ENCODE assay signal across 1 cellular context in the genomic region with DNA sequence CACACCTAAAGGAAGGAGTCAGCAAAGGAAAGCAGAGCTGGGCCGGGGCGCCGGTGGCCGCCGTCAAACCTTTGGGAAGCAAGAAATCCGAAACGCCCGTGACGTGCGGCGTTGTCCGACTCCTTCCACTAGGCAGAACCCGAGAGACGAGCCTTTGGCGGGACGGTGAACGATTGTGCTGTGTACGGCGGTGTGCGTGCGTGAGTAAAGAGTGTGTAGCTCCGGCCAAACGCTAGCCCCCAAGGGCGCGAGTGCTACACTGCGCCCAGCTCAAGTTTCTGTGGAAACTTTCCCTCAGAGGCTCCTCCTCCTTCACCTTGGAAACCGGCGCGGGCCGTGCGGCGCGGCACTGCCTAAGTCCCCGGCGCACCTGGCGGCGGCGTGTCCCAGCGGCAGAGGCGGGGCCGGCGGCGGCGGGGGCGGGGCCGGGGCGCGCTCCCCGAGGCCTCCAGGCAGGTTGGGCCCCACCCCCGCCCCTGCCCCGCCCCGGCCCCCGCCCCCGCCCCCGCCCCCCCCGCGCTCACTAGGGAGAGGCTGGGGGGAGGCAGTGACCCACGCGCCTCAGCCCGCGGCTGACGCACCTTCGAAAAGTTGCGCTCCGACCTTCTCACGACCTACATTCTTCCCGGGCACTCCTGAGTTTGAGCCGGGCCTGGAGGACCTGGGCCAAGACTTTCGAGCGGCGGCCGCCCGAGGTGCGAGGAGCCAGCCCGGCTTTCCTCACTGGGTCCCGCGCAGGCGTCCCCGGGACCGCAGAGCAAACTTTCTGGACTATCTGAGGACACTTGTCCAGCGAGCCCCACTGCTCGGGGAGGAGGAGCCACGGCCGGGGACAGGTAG.
TF ChIP-seq lines count a peak whose summit lies in the region.

A gene (plus strand): TSS at position 547 of the 840 bp plus-strand sequence. CDS start 157,084 bp downstream, outside the sequence.

TF ChIP-seq in HepG2, 621 proteins besides CTCF, POLR2A, EP300 and RAD21 (continued from another document and continues in another):
- TF ChIP-seq, protein P1, sequence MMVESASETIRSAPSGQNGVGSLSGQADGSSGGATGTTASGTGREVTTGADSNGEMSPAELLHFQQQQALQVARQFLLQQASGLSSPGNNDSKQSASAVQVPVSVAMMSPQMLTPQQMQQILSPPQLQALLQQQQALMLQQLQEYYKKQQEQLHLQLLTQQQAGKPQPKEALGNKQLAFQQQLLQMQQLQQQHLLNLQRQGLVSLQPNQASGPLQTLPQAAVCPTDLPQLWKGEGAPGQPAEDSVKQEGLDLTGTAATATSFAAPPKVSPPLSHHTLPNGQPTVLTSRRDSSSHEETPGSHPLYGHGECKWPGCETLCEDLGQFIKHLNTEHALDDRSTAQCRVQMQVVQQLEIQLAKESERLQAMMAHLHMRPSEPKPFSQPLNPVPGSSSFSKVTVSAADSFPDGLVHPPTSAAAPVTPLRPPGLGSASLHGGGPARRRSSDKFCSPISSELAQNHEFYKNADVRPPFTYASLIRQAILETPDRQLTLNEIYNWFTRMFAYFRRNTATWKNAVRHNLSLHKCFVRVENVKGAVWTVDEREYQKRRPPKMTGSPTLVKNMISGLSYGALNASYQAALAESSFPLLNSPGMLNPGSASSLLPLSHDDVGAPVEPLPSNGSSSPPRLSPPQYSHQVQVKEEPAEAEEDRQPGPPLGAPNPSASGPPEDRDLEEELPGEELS (CRISPR knock-in tag; IDR thresholded peaks at IDR 0.05), result peak; percentile 47; the same call in 1 of the 2 replicates
- TF ChIP-seq, protein P2, sequence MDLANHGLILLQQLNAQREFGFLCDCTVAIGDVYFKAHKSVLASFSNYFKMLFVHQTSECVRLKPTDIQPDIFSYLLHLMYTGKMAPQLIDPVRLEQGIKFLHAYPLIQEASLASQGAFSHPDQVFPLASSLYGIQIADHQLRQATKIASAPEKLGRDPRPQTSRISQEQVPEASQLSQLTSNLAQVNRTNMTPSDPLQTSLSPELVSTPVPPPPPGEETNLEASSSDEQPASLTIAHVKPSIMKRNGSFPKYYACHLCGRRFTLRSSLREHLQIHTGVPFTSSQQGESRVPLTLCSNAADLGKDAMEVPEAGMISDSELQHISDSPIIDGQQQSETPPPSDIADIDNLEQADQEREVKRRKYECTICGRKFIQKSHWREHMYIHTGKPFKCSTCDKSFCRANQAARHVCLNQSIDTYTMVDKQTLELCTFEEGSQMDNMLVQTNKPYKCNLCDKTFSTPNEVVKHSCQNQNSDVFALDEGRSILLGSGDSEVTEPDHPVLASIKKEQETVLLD (CRISPR knock-in tag; IDR thresholded peaks at IDR 0.05; ENCODE audit: low read depth), result no peak
- TF ChIP-seq ZNF367 (CRISPR knock-in tag; IDR thresholded peaks at IDR 0.05; ENCODE audit: borderline replicate concordance) (no peak), CREM (IDR thresholded peaks at IDR 0.05) (0 out of 2 replicates have a peak, but pooled peaks have one; percentile 14), CREM (CRISPR knock-in tag; IDR thresholded peaks at IDR 0.05) (no peak), ZFY (CRISPR knock-in tag; IDR thresholded peaks at IDR 0.05) (0 out of 2 replicates have a peak, but pooled peaks have one; percentile 49), ZNF441 (CRISPR knock-in tag; IDR thresholded peaks at IDR 0.05; ENCODE audit: borderline replicate concordance) (no peak), TBX2 (CRISPR knock-in tag; IDR thresholded peaks at IDR 0.05; ENCODE audit: borderline replicate concordance) (no peak; the same call in 1 of the 2 replicates), ZNF501 (CRISPR knock-in tag; IDR thresholded peaks at IDR 0.05) (peak; percentile 45; the same call in 1 of the 2 replicates), TAF1 (CRISPR knock-in tag; IDR thresholded peaks at IDR 0.05) (peak; percentile 57; the same call in 1 of the 2 replicates), FOXA1 (IDR thresholded peaks at IDR 0.05) (no peak), FOXA1 (CRISPR knock-in tag; IDR thresholded peaks at IDR 0.05) (peak; percentile 42; the same call in 1 of the 2 replicates), MAZ (IDR thresholded peaks at IDR 0.05; ENCODE audit: borderline replicate concordance, low read depth, low read length) (0 out of 2 replicates have a peak, but pooled peaks have one; percentile 16), MAZ (CRISPR knock-in tag; IDR thresholded peaks at IDR 0.05; ENCODE audit: low read depth) (peak; percentile 44), GZF1 (CRISPR knock-in tag; IDR thresholded peaks at IDR 0.05) (no peak; the same call in 1 of the 2 replicates), ZNF550 (CRISPR knock-in tag; IDR thresholded peaks at IDR 0.05; ENCODE audit: borderline replicate concordance) (peak; percentile 7; the same call in 1 of the 2 replicates), RBAK (CRISPR knock-in tag; IDR thresholded peaks at IDR 0.05) (0 out of 2 replicates have a peak, but pooled peaks have one; percentile 41), MXI1 (IDR thresholded peaks at IDR 0.05; ENCODE audit: borderline replicate concordance, low read depth, low read length) (peak; percentile 47; the same call in 1 of the 3 replicates), KAT8 (CRISPR knock-in tag; IDR thresholded peaks at IDR 0.05) (peak; percentile 51; the same call in 1 of the 2 replicates), ZMAT3 (CRISPR knock-in tag; conservative IDR thresholded peaks at IDR 0.05) (peak; percentile 57; the same call in 1 of the 2 replicates), RXRB (CRISPR knock-in tag; IDR thresholded peaks at IDR 0.05; ENCODE audit: borderline replicate concordance) (peak; percentile 20; the same call in 1 of the 2 replicates), NCOA1 (CRISPR knock-in tag; IDR thresholded peaks at IDR 0.05) (0 out of 2 replicates have a peak, but pooled peaks have one; percentile 10), PITX1 (CRISPR knock-in tag; IDR thresholded peaks at IDR 0.05) (peak; percentile 53; the same call in 1 of the 2 replicates), RBFOX2 (IDR thresholded peaks at IDR 0.05; ENCODE audit: low read depth, low read length) (0 out of 2 replicates have a peak, but pooled peaks have one; percentile 57), ZNF788 (CRISPR knock-in tag; IDR thresholded peaks at IDR 0.05; ENCODE audit: borderline replicate concordance) (peak; percentile 21; the same call in 1 of the 2 replicates), ERF (CRISPR knock-in tag; IDR thresholded peaks at IDR 0.05) (0 out of 2 replicates have a peak, but pooled peaks have one; percentile 16), RFX1 (IDR thresholded peaks at IDR 0.05) (0 out of 2 replicates have a peak, but pooled peaks have one; percentile 26), HNF4A (CRISPR knock-in tag; IDR thresholded peaks at IDR 0.05) (no peak), ZNF564 (CRISPR knock-in tag; IDR thresholded peaks at IDR 0.05) (peak; percentile 73; the same call in 1 of the 2 replicates), ADNP (CRISPR knock-in tag; IDR thresholded peaks at IDR 0.05) (no peak), ZNF335 (CRISPR knock-in tag; IDR thresholded peaks at IDR 0.05) (no peak), MYC (CRISPR knock-in tag; IDR thresholded peaks at IDR 0.05; ENCODE audit: borderline replicate concordance) (peak; percentile 38; the same call in 1 of the 2 replicates), ZNF607 (CRISPR knock-in tag; IDR thresholded peaks at IDR 0.05; ENCODE audit: borderline replicate concordance) (peak; percentile 56; the same call in 1 of the 2 replicates), KLF16 (CRISPR knock-in tag; IDR thresholded peaks at IDR 0.05) (peak in 1 of 2 experiments; percentile 20; a peak in 1 of 4 replicates), ZNF605 (CRISPR knock-in tag; IDR thresholded peaks at IDR 0.05) (peak; percentile 49; the same call in 1 of the 2 replicates), PHF21A (CRISPR knock-in tag; IDR thresholded peaks at IDR 0.05) (peak; percentile 57; the same call in 1 of the 2 replicates), RFX3 (CRISPR knock-in tag; IDR thresholded peaks at IDR 0.05) (0 out of 2 replicates have a peak, but pooled peaks have one; percentile 36), ZNF772 (CRISPR knock-in tag; IDR thresholded peaks at IDR 0.05) (peak; percentile 47; the same call in 1 of the 2 replicates)
- TF ChIP-seq, protein P3, sequence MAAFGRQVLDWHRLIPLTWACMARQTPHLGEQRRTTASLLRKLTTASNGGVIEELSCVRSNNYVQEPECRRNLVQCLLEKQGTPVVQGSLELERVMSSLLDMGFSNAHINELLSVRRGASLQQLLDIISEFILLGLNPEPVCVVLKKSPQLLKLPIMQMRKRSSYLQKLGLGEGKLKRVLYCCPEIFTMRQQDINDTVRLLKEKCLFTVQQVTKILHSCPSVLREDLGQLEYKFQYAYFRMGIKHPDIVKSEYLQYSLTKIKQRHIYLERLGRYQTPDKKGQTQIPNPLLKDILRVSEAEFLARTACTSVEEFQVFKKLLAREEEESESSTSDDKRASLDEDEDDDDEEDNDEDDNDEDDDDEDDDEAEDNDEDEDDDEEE (CRISPR knock-in tag; IDR thresholded peaks at IDR 0.05), result peak; percentile 49; the same call in 1 of the 2 replicates
- TF ChIP-seq, protein P4, sequence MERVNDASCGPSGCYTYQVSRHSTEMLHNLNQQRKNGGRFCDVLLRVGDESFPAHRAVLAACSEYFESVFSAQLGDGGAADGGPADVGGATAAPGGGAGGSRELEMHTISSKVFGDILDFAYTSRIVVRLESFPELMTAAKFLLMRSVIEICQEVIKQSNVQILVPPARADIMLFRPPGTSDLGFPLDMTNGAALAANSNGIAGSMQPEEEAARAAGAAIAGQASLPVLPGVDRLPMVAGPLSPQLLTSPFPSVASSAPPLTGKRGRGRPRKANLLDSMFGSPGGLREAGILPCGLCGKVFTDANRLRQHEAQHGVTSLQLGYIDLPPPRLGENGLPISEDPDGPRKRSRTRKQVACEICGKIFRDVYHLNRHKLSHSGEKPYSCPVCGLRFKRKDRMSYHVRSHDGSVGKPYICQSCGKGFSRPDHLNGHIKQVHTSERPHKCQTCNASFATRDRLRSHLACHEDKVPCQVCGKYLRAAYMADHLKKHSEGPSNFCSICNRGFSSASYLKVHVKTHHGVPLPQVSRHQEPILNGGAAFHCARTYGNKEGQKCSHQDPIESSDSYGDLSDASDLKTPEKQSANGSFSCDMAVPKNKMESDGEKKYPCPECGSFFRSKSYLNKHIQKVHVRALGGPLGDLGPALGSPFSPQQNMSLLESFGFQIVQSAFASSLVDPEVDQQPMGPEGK (CRISPR knock-in tag; IDR thresholded peaks at IDR 0.05), result peak; percentile 67
- TF ChIP-seq, protein P5, sequence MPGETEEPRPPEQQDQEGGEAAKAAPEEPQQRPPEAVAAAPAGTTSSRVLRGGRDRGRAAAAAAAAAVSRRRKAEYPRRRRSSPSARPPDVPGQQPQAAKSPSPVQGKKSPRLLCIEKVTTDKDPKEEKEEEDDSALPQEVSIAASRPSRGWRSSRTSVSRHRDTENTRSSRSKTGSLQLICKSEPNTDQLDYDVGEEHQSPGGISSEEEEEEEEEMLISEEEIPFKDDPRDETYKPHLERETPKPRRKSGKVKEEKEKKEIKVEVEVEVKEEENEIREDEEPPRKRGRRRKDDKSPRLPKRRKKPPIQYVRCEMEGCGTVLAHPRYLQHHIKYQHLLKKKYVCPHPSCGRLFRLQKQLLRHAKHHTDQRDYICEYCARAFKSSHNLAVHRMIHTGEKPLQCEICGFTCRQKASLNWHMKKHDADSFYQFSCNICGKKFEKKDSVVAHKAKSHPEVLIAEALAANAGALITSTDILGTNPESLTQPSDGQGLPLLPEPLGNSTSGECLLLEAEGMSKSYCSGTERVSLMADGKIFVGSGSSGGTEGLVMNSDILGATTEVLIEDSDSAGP (CRISPR knock-in tag; IDR thresholded peaks at IDR 0.05; ENCODE audit: borderline replicate concordance), result peak; percentile 50; the same call in 1 of the 2 replicates
- TF ChIP-seq, protein P6, sequence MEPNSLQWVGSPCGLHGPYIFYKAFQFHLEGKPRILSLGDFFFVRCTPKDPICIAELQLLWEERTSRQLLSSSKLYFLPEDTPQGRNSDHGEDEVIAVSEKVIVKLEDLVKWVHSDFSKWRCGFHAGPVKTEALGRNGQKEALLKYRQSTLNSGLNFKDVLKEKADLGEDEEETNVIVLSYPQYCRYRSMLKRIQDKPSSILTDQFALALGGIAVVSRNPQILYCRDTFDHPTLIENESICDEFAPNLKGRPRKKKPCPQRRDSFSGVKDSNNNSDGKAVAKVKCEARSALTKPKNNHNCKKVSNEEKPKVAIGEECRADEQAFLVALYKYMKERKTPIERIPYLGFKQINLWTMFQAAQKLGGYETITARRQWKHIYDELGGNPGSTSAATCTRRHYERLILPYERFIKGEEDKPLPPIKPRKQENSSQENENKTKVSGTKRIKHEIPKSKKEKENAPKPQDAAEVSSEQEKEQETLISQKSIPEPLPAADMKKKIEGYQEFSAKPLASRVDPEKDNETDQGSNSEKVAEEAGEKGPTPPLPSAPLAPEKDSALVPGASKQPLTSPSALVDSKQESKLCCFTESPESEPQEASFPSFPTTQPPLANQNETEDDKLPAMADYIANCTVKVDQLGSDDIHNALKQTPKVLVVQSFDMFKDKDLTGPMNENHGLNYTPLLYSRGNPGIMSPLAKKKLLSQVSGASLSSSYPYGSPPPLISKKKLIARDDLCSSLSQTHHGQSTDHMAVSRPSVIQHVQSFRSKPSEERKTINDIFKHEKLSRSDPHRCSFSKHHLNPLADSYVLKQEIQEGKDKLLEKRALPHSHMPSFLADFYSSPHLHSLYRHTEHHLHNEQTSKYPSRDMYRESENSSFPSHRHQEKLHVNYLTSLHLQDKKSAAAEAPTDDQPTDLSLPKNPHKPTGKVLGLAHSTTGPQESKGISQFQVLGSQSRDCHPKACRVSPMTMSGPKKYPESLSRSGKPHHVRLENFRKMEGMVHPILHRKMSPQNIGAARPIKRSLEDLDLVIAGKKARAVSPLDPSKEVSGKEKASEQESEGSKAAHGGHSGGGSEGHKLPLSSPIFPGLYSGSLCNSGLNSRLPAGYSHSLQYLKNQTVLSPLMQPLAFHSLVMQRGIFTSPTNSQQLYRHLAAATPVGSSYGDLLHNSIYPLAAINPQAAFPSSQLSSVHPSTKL (CRISPR knock-in tag; IDR thresholded peaks at IDR 0.05), result peak; percentile 44; the same call in 1 of the 2 replicates
- TF ChIP-seq, protein P7, sequence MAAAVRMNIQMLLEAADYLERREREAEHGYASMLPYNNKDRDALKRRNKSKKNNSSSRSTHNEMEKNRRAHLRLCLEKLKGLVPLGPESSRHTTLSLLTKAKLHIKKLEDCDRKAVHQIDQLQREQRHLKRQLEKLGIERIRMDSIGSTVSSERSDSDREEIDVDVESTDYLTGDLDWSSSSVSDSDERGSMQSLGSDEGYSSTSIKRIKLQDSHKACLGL (CRISPR knock-in tag; IDR thresholded peaks at IDR 0.05), result no peak
- TF ChIP-seq, protein P8, sequence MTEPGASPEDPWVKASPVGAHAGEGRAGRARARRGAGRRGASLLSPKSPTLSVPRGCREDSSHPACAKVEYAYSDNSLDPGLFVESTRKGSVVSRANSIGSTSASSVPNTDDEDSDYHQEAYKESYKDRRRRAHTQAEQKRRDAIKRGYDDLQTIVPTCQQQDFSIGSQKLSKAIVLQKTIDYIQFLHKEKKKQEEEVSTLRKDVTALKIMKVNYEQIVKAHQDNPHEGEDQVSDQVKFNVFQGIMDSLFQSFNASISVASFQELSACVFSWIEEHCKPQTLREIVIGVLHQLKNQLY (CRISPR knock-in tag; IDR thresholded peaks at IDR 0.05), result peak; percentile 37; the same call in 1 of the 2 replicates
- TF ChIP-seq, protein P9, sequence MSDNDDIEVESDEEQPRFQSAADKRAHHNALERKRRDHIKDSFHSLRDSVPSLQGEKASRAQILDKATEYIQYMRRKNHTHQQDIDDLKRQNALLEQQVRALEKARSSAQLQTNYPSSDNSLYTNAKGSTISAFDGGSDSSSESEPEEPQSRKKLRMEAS (IDR thresholded peaks at IDR 0.05), result peak; percentile 52
